ENCODE assay signal across 9 cellular contexts in the genomic region with DNA sequence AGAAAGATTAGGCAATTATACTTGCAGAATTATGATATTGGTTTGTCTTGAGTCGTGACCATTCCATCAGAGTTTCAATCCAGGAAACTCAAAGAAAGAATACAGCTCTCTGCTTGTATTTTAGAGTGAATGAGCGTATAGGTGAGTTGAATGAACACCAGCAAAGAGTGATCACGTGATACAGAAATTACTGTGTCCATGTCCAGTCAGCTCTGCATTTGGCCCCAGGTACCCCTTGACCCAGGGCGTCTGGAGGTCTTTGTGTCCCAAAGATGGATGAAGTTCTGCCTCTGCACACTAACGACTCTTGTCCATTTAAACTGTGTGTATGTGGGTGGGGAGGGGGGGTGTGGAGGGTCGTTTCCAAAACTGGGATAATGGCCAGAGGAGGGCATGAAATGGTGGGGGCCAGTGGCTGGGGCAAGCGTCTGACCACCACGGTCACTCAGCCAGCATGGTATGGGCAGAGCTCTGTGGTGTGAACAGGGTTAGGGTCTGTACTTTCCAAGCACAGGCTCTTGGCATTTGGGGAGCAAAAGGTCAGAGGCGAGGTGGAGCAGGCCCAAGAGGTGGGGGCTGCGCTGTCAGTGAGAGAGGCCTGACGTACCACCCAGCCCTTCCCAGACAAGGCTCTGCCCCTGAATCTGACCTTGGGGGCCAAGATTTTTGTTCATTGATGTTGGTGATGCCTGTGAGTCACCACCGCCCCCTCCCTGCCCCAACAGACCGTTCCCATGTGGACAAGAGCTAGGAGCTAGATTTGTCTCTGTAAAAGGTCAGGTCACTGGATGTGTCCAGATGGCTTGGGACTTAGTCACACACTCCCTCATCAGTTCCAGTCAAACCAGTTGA. TPM values are rescaled to one million over a fixed set of nuclear protein-coding genes. Genes with fewer than 3 reads are reported as not detected.
A peak's percentile ranks its signal among the peaks of the same experiment; 100 is the strongest.
DNase-seq lines count a peak whose midpoint lies in the region; ATAC-seq and TF ChIP-seq lines count a peak whose summit lies in the region.
"Had no signal": no experiment of that assay in that cellular context is flagged by ENCODE, and none has a peak within 500 bp of the region (broad histone marks: within the 10 kb centered on the region; RNA-seq: fewer than 3 reads in every experiment).

No MANE protein-coding gene starts in this region.

- no peaks in the 10 kb centered on the region for H3K9me3 ChIP-seq in GM23248 (ENCODE audit: low read depth)
- H3K9me3 ChIP-seq in right cardiac atrium (ENCODE audit: control insufficient read depth, low read length): no peaks in the 10 kb centered on the region
- no peaks in the 10 kb centered on the region for H3K9me3 ChIP-seq in skeletal muscle satellite cell (replicated peaks; ENCODE audit: low read length)

- no peaks in the 10 kb centered on the region for H3K9me2 ChIP-seq in GM23248 (ENCODE audit: insufficient read depth)

- 45 to 50% methylated on average over 13 of the region's 13 CpGs for WGBS in GM23248 (ENCODE audit: low coverage in 1 of 2, low lambda C conversion rate in 2 of 2, missing lambda C conversion rate in 2 of 2), 2 experiments
- 64% methylated on average over 13 of the region's 13 CpGs for WGBS in right cardiac atrium

- no peak overlapping the region for H3K27ac Mint-ChIP-seq in WTC11
- no peak overlapping the region for H3K27ac Mint-ChIP-seq in activated CD4-positive, alpha-beta T cell treated with anti-CD3 and anti-CD28 coated beads, Interleukin-2, amount 10 ng/mL, durations not matched to agents 7 days and 5 days

- H3K9ac ChIP-seq in GM23248 (peak overlapping the region; percentile 83), skeletal muscle satellite cell (ENCODE audit: low read depth, low read length) (peak overlapping the region; percentile 87)

- POLR2A ChIA-PET in WTC11 (lab: Charles Lee): no interaction called here
- POLR2A ChIA-PET in activated CD4-positive, alpha-beta T cell treated with anti-CD3 and anti-CD28 coated beads, Interleukin-2, amount 10 ng/mL, durations not matched to agents 7 days and 5 days (lab: Charles Lee): no interaction called here

- no peaks in the 10 kb centered on the region for H3K36me3 Mint-ChIP-seq in WTC11
- no peaks in the 10 kb centered on the region for H3K36me3 Mint-ChIP-seq in activated CD4-positive, alpha-beta T cell treated with anti-CD3 and anti-CD28 coated beads, Interleukin-2, amount 10 ng/mL, durations not matched to agents 7 days and 5 days (ENCODE audit: low read depth)

- H3K4me3 ChIP-seq in GM23248: peak overlapping the region; percentile 83
- H3K4me3 ChIP-seq in right cardiac atrium (ENCODE audit: low read length): peak overlapping the region; percentile 74
- peak overlapping the region; percentile 80 for H3K4me3 ChIP-seq in skeletal muscle satellite cell (ENCODE audit: low read length)

- H3K36me3 ChIP-seq in GM23248 (ENCODE audit: low read depth): no peaks in the 10 kb centered on the region
- H3K36me3 ChIP-seq in skeletal muscle satellite cell (ENCODE audit: insufficient read depth, low read length): no peaks in the 10 kb centered on the region

- CTCF ChIA-PET in WTC11 (lab: Charles Lee): interaction anchor here (0.6 to 4.4 kb wide), 5 partner anchors 46 to 548 kb away, joined by 3 to 93 read pairs (median 4); no protein-coding TSS in a partner anchor
- CTCF ChIA-PET in activated CD4-positive, alpha-beta T cell treated with anti-CD3 and anti-CD28 coated beads, Interleukin-2, amount 10 ng/mL, durations not matched to agents 7 days and 5 days (lab: Charles Lee): interaction anchor here (0.8 to 2.5 kb wide), 5 partner anchors 13 to 103 kb away, joined by 3 to 9 read pairs (median 3); no protein-coding TSS in a partner anchor

- H3F3A ChIP-seq in GM23248 (ENCODE audit: insufficient read depth): no peaks in the 10 kb centered on the region

- H3K9me3 Mint-ChIP-seq in WTC11: 0 out of 2 replicates have a peak, but pooled peaks cover 2% of the 10 kb centered on the region
- H3K9me3 Mint-ChIP-seq in activated CD4-positive, alpha-beta T cell treated with anti-CD3 and anti-CD28 coated beads, Interleukin-2, amount 10 ng/mL, durations not matched to agents 7 days and 5 days: no peaks in the 10 kb centered on the region

- DNase-seq in GM23248 (peak; percentile 89), WTC11 (ENCODE audit: low spot score) (no peak), right cardiac atrium (peak in 1 of 3 donors; percentile 44), NCI-H1417 (lab: John Stamatoyannopoulos, UW) (no peak)
- DNase-seq in activated CD4-positive, alpha-beta T cell treated with anti-CD3 and anti-CD28 coated beads, Interleukin-2, amount 10 ng/mL, durations not matched to agents 7 days and 5 days: no peak
- DNase-seq: KG1 had no signal

- no peak for ATAC-seq in WTC11
- peak in 1 of 2 donors; percentile 81 for ATAC-seq in right cardiac atrium
- ATAC-seq in HG03565 (IDR thresholded peaks at IDR 0.05; ENCODE audit: unreplicated experiment): no peak
- no peak for ATAC-seq in GM19452 (IDR thresholded peaks at IDR 0.05; ENCODE audit: unreplicated experiment)

- H3K4me2 ChIP-seq in GM23248 (ENCODE audit: unreplicated experiment): peak overlapping the region; percentile 76
- peak overlapping the region; percentile 89 for H3K4me2 ChIP-seq in skeletal muscle satellite cell (ENCODE audit: low read length)

- peak overlapping the region; percentile 48 for H3K27ac ChIP-seq in GM23248
- H3K27ac ChIP-seq in right cardiac atrium (ENCODE audit: low read length): no peak overlapping the region

- no peaks in the 10 kb centered on the region for H4K20me1 ChIP-seq in GM23248 (ENCODE audit: insufficient read depth)

- no peaks in the 10 kb centered on the region for H3K79me2 ChIP-seq in GM23248 (ENCODE audit: insufficient read depth)

- H3K27me3 ChIP-seq in GM23248 (replicated peaks; ENCODE audit: insufficient read depth) (no peaks in the 10 kb centered on the region), right cardiac atrium (ENCODE audit: control insufficient read depth, insufficient read depth) (no peaks in the 10 kb centered on the region), skeletal muscle satellite cell (ENCODE audit: control insufficient read depth, insufficient read depth, low read length) (peaks cover 2% of the 10 kb centered on the region)

- intact Hi-C loops in right cardiac atrium (cut with DNase I): loop anchor here in 3 of 4 donors (5.0 to 10.0 kb wide), 3 partner anchors 154 to 159 kb away; no protein-coding TSS in a partner anchor

- TF ChIP-seq CTCF in WTC11 (IDR thresholded peaks at IDR 0.05): no peak

- peaks cover 23% of the 10 kb centered on the region for H3K27me3 Mint-ChIP-seq in WTC11 (ENCODE audit: low read depth)
- peaks cover 26% of the 10 kb centered on the region for H3K27me3 Mint-ChIP-seq in activated CD4-positive, alpha-beta T cell treated with anti-CD3 and anti-CD28 coated beads, Interleukin-2, amount 10 ng/mL, durations not matched to agents 7 days and 5 days

- in situ Hi-C loops in GM23248 (cut with MboI): no loop called here

- peak overlapping the region; percentile 81; the same call in 1 of the 2 replicates for H2AFZ ChIP-seq in GM23248

- H3K4me1 ChIP-seq in GM23248 (ENCODE audit: insufficient read depth) (peaks cover 21% of the 10 kb centered on the region), right cardiac atrium (ENCODE audit: control insufficient read depth, insufficient read depth, low read length) (peaks cover 13% of the 10 kb centered on the region), skeletal muscle satellite cell (ENCODE audit: control insufficient read depth, insufficient read depth, low read length) (peaks cover 42% of the 10 kb centered on the region)

- peak overlapping the region; percentile 48 for H3K4me3 Mint-ChIP-seq in WTC11
- H3K4me3 Mint-ChIP-seq in activated CD4-positive, alpha-beta T cell treated with anti-CD3 and anti-CD28 coated beads, Interleukin-2, amount 10 ng/mL, durations not matched to agents 7 days and 5 days: no peak overlapping the region

- H3K4me1 Mint-ChIP-seq in WTC11: peaks cover 3% of the 10 kb centered on the region
- H3K4me1 Mint-ChIP-seq in activated CD4-positive, alpha-beta T cell treated with anti-CD3 and anti-CD28 coated beads, Interleukin-2, amount 10 ng/mL, durations not matched to agents 7 days and 5 days: no peaks in the 10 kb centered on the region

RNA-seq across cellular contexts. Expression of gene PTPRE, which starts 1.4 kb away (rescaled TPM):
- 2.7 and 3.0 TPM in 2 replicates for total RNA-seq in GM23248 (2014; rRNA removed; shearing (Covaris generic))
- polyA plus RNA-seq in GM23248 (2016; fragmentation: Nextera tagmentation; extraction: Ambion mirVana): 4.0 and 4.7 TPM in 2 replicates
- total RNA-seq in WTC11 (2021): 1.7 to 3.1 TPM (median 2.0 TPM) in 3 replicates
- 10 to 100 TPM; 11.2 to 21.1 (median 13.8) TPM for total RNA-seq in right cardiac atrium
- polyA plus RNA-seq in right cardiac atrium: 6.7 TPM
- total RNA-seq in skeletal muscle satellite cell (2012; rRNA removed): 1.3 TPM in 2 replicates
- total RNA-seq in activated CD4-positive, alpha-beta T cell treated with anti-CD3 and anti-CD28 coated beads, Interleukin-2, amount 10 ng/mL, durations not matched to agents 7 days and 5 days: 10 to 100 TPM; 24.1 to 25.6 TPM

RNA-seq across cellular contexts. Expression of gene CLRN3, which starts 15.6 kb away (rescaled TPM):
- not detected in 2 replicates for total RNA-seq in GM23248 (2014; rRNA removed; shearing (Covaris generic))
- polyA plus RNA-seq in GM23248 (2016; fragmentation: Nextera tagmentation; extraction: Ambion mirVana) (not detected in 2 replicates), right cardiac atrium (not detected)
- total RNA-seq in WTC11 (2021) (not detected in 3 replicates), right cardiac atrium (not detected)
- total RNA-seq in skeletal muscle satellite cell (2012; rRNA removed): not detected in 2 replicates
- not detected for total RNA-seq in activated CD4-positive, alpha-beta T cell treated with anti-CD3 and anti-CD28 coated beads, Interleukin-2, amount 10 ng/mL, durations not matched to agents 7 days and 5 days
